In the genomic region with DNA sequence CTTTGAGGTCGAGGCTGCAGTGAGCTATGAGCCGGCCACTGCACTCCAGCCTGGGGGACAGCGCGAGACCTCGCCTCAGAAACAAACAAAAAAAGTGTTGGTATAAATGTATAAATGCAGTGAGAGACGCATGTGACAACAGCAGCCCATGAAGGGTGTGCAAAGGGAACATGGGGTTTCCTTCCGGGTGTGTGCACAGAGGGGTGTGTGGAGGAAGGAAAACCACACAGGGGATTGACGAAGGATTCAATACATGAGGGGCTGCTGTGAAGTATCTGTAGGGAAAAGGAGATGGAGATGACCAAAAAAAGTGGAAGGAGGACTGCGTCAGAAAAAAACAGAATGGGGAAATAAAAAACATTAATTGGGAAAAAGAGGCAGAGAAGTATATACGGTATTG, we compare ENCODE assay signal across 1 cellular context.
A peak's percentile ranks its signal among the peaks of the same experiment; 100 is the strongest.
TF ChIP-seq lines count a peak whose summit lies in the region.

No MANE protein-coding gene starts in this region.

TF ChIP-seq in HepG2, 621 proteins besides CTCF, POLR2A, EP300 and RAD21:
- no peak for TF ChIP-seq SNRNP70 (IDR thresholded peaks at IDR 0.05; ENCODE audit: low read depth, low read length)
- no peak for TF ChIP-seq ZNF556 (CRISPR knock-in tag; IDR thresholded peaks at IDR 0.05; ENCODE audit: borderline replicate concordance)
- peak; percentile 9 for TF ChIP-seq TEAD3 (CRISPR knock-in tag; optimal IDR thresholded peaks at IDR 0.05; ENCODE audit: borderline replicate concordance)
- no peak for TF ChIP-seq ZNF331 (CRISPR knock-in tag; IDR thresholded peaks at IDR 0.05)
- 0 out of 2 replicates have a peak, but pooled peaks have one; percentile 7 for TF ChIP-seq KAT7 (CRISPR knock-in tag; IDR thresholded peaks at IDR 0.05; ENCODE audit: borderline replicate concordance)
- TF ChIP-seq XRCC5 (optimal IDR thresholded peaks at IDR 0.05; ENCODE audit: low read length): no peak
- no peak for TF ChIP-seq ZMYM2 (CRISPR knock-in tag; IDR thresholded peaks at IDR 0.05)
- TF ChIP-seq TCF12 (IDR thresholded peaks at IDR 0.05): no peak
- TF ChIP-seq TCF12 (CRISPR knock-in tag; IDR thresholded peaks at IDR 0.05): no peak
- no peak for TF ChIP-seq PPARG (CRISPR knock-in tag; conservative IDR thresholded peaks at IDR 0.05)
- TF ChIP-seq, protein P1, sequence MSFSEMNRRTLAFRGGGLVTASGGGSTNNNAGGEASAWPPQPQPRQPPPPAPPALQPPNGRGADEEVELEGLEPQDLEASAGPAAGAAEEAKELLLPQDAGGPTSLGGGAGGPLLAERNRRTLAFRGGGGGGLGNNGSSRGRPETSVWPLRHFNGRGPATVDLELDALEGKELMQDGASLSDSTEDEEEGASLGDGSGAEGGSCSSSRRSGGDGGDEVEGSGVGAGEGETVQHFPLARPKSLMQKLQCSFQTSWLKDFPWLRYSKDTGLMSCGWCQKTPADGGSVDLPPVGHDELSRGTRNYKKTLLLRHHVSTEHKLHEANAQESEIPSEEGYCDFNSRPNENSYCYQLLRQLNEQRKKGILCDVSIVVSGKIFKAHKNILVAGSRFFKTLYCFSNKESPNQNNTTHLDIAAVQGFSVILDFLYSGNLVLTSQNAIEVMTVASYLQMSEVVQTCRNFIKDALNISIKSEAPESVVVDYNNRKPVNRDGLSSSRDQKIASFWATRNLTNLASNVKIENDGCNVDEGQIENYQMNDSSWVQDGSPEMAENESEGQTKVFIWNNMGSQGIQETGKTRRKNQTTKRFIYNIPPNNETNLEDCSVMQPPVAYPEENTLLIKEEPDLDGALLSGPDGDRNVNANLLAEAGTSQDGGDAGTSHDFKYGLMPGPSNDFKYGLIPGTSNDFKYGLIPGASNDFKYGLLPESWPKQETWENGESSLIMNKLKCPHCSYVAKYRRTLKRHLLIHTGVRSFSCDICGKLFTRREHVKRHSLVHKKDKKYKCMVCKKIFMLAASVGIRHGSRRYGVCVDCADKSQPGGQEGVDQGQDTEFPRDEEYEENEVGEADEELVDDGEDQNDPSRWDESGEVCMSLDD (CRISPR knock-in tag; IDR thresholded peaks at IDR 0.05; ENCODE audit: borderline replicate concordance): no peak
- TF ChIP-seq, protein P2, sequence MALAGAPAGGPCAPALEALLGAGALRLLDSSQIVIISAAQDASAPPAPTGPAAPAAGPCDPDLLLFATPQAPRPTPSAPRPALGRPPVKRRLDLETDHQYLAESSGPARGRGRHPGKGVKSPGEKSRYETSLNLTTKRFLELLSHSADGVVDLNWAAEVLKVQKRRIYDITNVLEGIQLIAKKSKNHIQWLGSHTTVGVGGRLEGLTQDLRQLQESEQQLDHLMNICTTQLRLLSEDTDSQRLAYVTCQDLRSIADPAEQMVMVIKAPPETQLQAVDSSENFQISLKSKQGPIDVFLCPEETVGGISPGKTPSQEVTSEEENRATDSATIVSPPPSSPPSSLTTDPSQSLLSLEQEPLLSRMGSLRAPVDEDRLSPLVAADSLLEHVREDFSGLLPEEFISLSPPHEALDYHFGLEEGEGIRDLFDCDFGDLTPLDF (CRISPR knock-in tag; IDR thresholded peaks at IDR 0.05): no peak
- TF ChIP-seq ZNF121 (CRISPR knock-in tag; IDR thresholded peaks at IDR 0.05): no peak
- TF ChIP-seq, protein P3, sequence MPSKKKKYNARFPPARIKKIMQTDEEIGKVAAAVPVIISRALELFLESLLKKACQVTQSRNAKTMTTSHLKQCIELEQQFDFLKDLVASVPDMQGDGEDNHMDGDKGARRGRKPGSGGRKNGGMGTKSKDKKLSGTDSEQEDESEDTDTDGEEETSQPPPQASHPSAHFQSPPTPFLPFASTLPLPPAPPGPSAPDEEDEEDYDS (CRISPR knock-in tag; IDR thresholded peaks at IDR 0.05): no peak
- TF ChIP-seq, protein P4, sequence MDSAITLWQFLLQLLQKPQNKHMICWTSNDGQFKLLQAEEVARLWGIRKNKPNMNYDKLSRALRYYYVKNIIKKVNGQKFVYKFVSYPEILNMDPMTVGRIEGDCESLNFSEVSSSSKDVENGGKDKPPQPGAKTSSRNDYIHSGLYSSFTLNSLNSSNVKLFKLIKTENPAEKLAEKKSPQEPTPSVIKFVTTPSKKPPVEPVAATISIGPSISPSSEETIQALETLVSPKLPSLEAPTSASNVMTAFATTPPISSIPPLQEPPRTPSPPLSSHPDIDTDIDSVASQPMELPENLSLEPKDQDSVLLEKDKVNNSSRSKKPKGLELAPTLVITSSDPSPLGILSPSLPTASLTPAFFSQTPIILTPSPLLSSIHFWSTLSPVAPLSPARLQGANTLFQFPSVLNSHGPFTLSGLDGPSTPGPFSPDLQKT (CRISPR knock-in tag; IDR thresholded peaks at IDR 0.05; ENCODE audit: borderline replicate concordance): no peak
- TF ChIP-seq ZBTB38 (CRISPR knock-in tag; IDR thresholded peaks at IDR 0.05): 0 out of 2 replicates have a peak, but pooled peaks have one; percentile 29
- no peak for TF ChIP-seq ARHGAP35 (CRISPR knock-in tag; IDR thresholded peaks at IDR 0.05; ENCODE audit: borderline replicate concordance)
- TF ChIP-seq, protein P5, sequence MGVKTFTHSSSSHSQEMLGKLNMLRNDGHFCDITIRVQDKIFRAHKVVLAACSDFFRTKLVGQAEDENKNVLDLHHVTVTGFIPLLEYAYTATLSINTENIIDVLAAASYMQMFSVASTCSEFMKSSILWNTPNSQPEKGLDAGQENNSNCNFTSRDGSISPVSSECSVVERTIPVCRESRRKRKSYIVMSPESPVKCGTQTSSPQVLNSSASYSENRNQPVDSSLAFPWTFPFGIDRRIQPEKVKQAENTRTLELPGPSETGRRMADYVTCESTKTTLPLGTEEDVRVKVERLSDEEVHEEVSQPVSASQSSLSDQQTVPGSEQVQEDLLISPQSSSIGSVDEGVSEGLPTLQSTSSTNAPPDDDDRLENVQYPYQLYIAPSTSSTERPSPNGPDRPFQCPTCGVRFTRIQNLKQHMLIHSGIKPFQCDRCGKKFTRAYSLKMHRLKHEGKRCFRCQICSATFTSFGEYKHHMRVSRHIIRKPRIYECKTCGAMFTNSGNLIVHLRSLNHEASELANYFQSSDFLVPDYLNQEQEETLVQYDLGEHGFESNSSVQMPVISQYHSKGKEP (CRISPR knock-in tag; IDR thresholded peaks at IDR 0.05): no peak
- TF ChIP-seq, protein P6, sequence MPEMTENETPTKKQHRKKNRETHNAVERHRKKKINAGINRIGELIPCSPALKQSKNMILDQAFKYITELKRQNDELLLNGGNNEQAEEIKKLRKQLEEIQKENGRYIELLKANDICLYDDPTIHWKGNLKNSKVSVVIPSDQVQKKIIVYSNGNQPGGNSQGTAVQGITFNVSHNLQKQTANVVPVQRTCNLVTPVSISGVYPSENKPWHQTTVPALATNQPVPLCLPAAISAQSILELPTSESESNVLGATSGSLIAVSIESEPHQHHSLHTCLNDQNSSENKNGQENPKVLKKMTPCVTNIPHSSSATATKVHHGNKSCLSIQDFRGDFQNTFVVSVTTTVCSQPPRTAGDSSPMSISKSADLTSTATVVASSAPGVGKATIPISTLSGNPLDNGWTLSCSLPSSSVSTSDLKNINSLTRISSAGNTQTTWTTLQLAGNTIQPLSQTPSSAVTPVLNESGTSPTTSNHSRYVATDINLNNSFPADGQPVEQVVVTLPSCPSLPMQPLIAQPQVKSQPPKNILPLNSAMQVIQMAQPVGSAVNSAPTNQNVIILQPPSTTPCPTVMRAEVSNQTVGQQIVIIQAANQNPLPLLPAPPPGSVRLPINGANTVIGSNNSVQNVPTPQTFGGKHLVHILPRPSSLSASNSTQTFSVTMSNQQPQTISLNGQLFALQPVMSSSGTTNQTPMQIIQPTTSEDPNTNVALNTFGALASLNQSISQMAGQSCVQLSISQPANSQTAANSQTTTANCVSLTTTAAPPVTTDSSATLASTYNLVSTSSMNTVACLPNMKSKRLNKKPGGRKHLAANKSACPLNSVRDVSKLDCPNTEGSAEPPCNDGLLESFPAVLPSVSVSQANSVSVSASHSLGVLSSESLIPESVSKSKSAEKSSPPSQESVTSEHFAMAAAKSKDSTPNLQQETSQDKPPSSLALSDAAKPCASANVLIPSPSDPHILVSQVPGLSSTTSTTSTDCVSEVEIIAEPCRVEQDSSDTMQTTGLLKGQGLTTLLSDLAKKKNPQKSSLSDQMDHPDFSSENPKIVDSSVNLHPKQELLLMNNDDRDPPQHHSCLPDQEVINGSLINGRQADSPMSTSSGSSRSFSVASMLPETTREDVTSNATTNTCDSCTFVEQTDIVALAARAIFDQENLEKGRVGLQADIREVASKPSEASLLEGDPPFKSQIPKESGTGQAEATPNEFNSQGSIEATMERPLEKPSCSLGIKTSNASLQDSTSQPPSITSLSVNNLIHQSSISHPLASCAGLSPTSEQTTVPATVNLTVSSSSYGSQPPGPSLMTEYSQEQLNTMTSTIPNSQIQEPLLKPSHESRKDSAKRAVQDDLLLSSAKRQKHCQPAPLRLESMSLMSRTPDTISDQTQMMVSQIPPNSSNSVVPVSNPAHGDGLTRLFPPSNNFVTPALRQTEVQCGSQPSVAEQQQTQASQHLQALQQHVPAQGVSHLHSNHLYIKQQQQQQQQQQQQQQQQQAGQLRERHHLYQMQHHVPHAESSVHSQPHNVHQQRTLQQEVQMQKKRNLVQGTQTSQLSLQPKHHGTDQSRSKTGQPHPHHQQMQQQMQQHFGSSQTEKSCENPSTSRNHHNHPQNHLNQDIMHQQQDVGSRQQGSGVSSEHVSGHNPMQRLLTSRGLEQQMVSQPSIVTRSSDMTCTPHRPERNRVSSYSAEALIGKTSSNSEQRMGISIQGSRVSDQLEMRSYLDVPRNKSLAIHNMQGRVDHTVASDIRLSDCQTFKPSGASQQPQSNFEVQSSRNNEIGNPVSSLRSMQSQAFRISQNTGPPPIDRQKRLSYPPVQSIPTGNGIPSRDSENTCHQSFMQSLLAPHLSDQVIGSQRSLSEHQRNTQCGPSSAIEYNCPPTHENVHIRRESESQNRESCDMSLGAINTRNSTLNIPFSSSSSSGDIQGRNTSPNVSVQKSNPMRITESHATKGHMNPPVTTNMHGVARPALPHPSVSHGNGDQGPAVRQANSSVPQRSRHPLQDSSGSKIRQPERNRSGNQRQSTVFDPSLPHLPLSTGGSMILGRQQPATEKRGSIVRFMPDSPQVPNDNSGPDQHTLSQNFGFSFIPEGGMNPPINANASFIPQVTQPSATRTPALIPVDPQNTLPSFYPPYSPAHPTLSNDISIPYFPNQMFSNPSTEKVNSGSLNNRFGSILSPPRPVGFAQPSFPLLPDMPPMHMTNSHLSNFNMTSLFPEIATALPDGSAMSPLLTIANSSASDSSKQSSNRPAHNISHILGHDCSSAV (CRISPR knock-in tag; IDR thresholded peaks at IDR 0.05; ENCODE audit: borderline replicate concordance): no peak
TF ChIP-seq in HepG2: peak in this region for 3.
